8 cellular contexts compared by ENCODE assay signal in the genomic region with DNA sequence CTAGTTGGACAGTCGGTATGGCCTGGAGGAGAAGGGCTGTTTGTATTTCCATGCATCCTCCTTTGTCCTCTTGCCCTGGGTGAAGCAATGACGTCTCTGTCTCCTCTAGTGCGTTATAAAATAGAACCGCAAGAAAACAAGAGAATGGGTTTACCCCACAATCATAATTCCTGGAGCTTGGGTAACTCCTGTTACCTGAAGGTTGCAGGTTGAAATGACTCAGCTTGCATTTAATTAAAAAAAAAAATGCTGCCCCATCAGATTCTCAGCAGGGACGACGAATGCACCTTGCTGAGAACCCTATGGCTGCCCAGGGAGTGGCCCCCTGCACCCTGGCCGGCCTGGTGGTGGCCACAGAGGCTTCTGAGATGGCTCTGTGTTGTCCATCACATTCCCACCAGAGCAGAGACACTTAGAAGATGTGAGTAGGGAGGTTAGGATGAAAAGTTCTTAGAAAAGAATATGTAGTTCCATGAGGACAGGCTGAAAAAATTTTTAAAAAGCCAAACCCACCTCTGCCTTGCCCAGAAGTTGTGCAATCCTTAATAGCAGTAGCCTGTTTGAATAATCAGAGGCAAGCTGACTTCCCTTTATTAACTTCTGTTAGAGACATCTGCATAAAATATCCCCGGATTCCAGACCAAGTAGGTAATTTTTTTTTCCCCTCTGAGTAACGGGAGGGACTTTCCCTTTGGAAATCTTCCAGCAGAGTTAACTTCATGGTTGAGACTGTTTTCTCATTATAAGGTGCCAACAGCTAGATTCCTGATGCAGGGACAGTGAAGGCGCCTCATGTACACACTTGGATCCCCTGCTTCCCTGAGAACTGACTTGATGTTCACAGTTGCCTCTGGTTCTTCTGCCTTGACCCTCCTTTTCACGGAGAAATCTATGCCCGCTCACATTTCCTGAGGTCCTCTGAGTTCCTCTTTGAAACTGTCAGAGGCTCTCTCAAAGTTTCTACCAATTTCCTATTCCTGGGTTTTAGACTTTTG.
DNase-seq lines count a peak whose midpoint lies in the region; ATAC-seq and TF ChIP-seq lines count a peak whose summit lies in the region.

No MANE protein-coding gene starts in this region.

- no peak overlapping the region for H2AFZ ChIP-seq in hepatocyte

- H3K27me3 ChIP-seq in A673 (replicated peaks; ENCODE audit: insufficient read depth, low read depth, low read length, poor library complexity): no peaks in the 10 kb centered on the region
- no peaks in the 10 kb centered on the region for H3K27me3 ChIP-seq in adrenal gland
- H3K27me3 ChIP-seq in hepatocyte: no peaks in the 10 kb centered on the region
- no peaks in the 10 kb centered on the region for H3K27me3 ChIP-seq in spleen (replicated peaks in 1 of 7)

- CTCF ChIA-PET in A673 (lab: Charles Lee): no interaction called here

- 54 to 58% (median 56%) methylated on average over 12 of the region's 12 CpGs for WGBS in adrenal gland, 4 donors
- 69% methylated on average over 12 of the region's 12 CpGs for WGBS in hepatocyte (ENCODE audit: low lambda C conversion rate, missing lambda C conversion rate)
- 37 to 56% (median 48%) methylated on average over 12 of the region's 12 CpGs for WGBS in spleen, 5 donors

- no peak overlapping the region for H3K4me3 ChIP-seq in A673 (ENCODE audit: low read depth, low read length, poor library complexity, severe bottlenecking)
- no peak overlapping the region for H3K4me3 ChIP-seq in adrenal gland
- H3K4me3 ChIP-seq in hepatocyte: no peak overlapping the region
- H3K4me3 ChIP-seq in spleen: peak overlapping the region in 1 of 8 donors; percentile 17

- H3K4me2 ChIP-seq in hepatocyte: peak overlapping the region; percentile 43

- H3K79me2 ChIP-seq in hepatocyte: no peaks in the 10 kb centered on the region

- intact Hi-C loops in A673 (cut with micrococcal nuclease; ENCODE audit: unreplicated experiment): no loop called here
- intact Hi-C loops in adrenal gland (cut with DNase I): no loop called here
- intact Hi-C loops in spleen (cut with DNase I; ENCODE audit: low total_unique reads): no loop called here

- TF ChIP-seq CTCF in A673 (conservative IDR thresholded peaks at IDR 0.05; ENCODE audit: low read depth, low read length) (no peak), adrenal gland (IDR thresholded peaks at IDR 0.05) (no peak), hepatocyte (IDR thresholded peaks at IDR 0.05; ENCODE audit: poor library complexity) (no peak), spleen (IDR thresholded peaks at IDR 0.05 in 8 of 11, conservative IDR thresholded peaks at IDR 0.05 in 3 of 11) (no peak)

- POLR2A ChIA-PET in A673 (lab: Charles Lee; ENCODE audit: low non-redundant PET): no interaction called here

- BruUV-seq in A673 (replicated peaks; lab: Mats Ljungman, UMichigan): TSS peak; percentile 87

- H3K9me3 ChIP-seq in A673 (ENCODE audit: low read depth, low read length, poor library complexity, severe bottlenecking) (no peaks in the 10 kb centered on the region), adrenal gland (replicated peaks in 1 of 3) (no peaks in the 10 kb centered on the region), hepatocyte (ENCODE audit: low read depth) (no peaks in the 10 kb centered on the region), spleen (no peaks in the 10 kb centered on the region)

- H4K20me1 ChIP-seq in hepatocyte (ENCODE audit: insufficient read depth, poor library complexity, severe bottlenecking): no peaks in the 10 kb centered on the region

- H3K9me2 ChIP-seq in hepatocyte (replicated peaks; ENCODE audit: insufficient read depth): no peaks in the 10 kb centered on the region

- no peak for ATAC-seq in GM21515 (IDR thresholded peaks at IDR 0.05; ENCODE audit: unreplicated experiment)

- H3K27ac ChIP-seq in A673 (ENCODE audit: low read depth, low read length, poor library complexity, severe bottlenecking): peak overlapping the region; percentile 19
- peak overlapping the region; percentile 61 to 89 (median 83) for H3K27ac ChIP-seq in adrenal gland
- peak overlapping the region; percentile 94 for H3K27ac ChIP-seq in hepatocyte
- peak overlapping the region in 7 of 8 donors; percentile 36 to 76 (median 64) for H3K27ac ChIP-seq in spleen

- peak; percentile 55 for DNase-seq in A673 (ENCODE audit: low spot score)
- DNase-seq in HS-5 (ENCODE audit: low read depth): peak; percentile 39
- no peak for DNase-seq in adrenal gland
- DNase-seq in hepatocyte (ENCODE audit: low spot score): peak; percentile 74
- DNase-seq in spleen: no peak
- DNase-seq in NCI-H510A (lab: John Stamatoyannopoulos, UW): no peak
- no peak for DNase-seq in activated effector memory CD4-positive, alpha-beta T cell treated with anti-CD3 and anti-CD28 coated beads, Interleukin-2, amount 50 U/mL, for 16 hours

- TF ChIP-seq POLR2A in adrenal gland (IDR thresholded peaks at IDR 0.05) (peak in 1 of 2 donors; percentile 48), spleen (IDR thresholded peaks at IDR 0.05) (no peak)

- H3K4me1 ChIP-seq in A673 (ENCODE audit: insufficient read depth, low read length, poor library complexity, severe bottlenecking): peaks cover 17% of the 10 kb centered on the region
- H3K4me1 ChIP-seq in adrenal gland (replicated peaks in 1 of 2): peaks cover 34 to 51% of the 10 kb centered on the region in 2 donors
- peaks cover 20% of the 10 kb centered on the region for H3K4me1 ChIP-seq in hepatocyte (ENCODE audit: insufficient read depth)
- H3K4me1 ChIP-seq in spleen: peaks cover 14 to 72% (median 41%) of the 10 kb centered on the region in 6 donors

- H3K36me3 ChIP-seq in A673 (ENCODE audit: insufficient read depth, low read length, poor library complexity, severe bottlenecking): no peaks in the 10 kb centered on the region
- no peaks in the 10 kb centered on the region for H3K36me3 ChIP-seq in adrenal gland (replicated peaks in 1 of 2)
- H3K36me3 ChIP-seq in hepatocyte (replicated peaks; ENCODE audit: insufficient read depth, low read depth): no peaks in the 10 kb centered on the region
- peaks cover 0 to 72% (median 4%) of the 10 kb centered on the region in 6 donors for H3K36me3 ChIP-seq in spleen

Comparison
In these comparisons a context has a peak if more than half of its experiments do, and no peak if none do; other contexts are left out.
1. DNase-seq: peak in A673 (single experiment), HS-5 (single experiment) and hepatocyte (single experiment); none in adrenal gland (0 of 7), spleen (single experiment), NCI-H510A (single experiment) and activated effector memory CD4-positive, alpha-beta T cell treated with anti-CD3 and anti-CD28 coated beads, Interleukin-2, amount 50 U/mL, for 16 hours (single experiment).
2. H3K27ac ChIP-seq: peak in every context shown above with its lines; median percentile 94 in hepatocyte; 83 in adrenal gland; 64 in spleen; 19 in A673.